In genomic region chr1:176566004-176566975, GRCh38 we compare ENCODE assay signal across 31 cellular contexts.
DNase-seq lines count a peak whose midpoint lies in the region; ATAC-seq and TF ChIP-seq lines count a peak whose summit lies in the region.
"Had no signal": no experiment of that assay in that cellular context is flagged by ENCODE, and none has a peak within 500 bp of the region (broad histone marks: within the 10 kb centered on the region; RNA-seq: fewer than 3 reads in every experiment).

No MANE protein-coding gene starts in this region.

- intact Hi-C loops in CD4-positive, alpha-beta memory T cell (cut with micrococcal nuclease), result no loop called here

- H3K36me3 Mint-ChIP-seq in CD4-positive, alpha-beta memory T cell, result no peaks in the 10 kb centered on the region
- H3K36me3 Mint-ChIP-seq: activated CD8-positive, alpha-beta memory T cell treated with anti-CD3 and anti-CD28 coated beads, Interleukin-2, amount 10 ng/mL, durations not matched to agents 7 days and 5 days; natural killer cell had no signal

- H3K4me3 Mint-ChIP-seq in CD4-positive, alpha-beta memory T cell, result no peak overlapping the region
- H3K4me3 Mint-ChIP-seq: activated CD4-positive, alpha-beta T cell treated with anti-CD3 and anti-CD28 coated beads, Interleukin-2, amount 10 ng/mL, durations not matched to agents 7 days and 5 days; activated CD8-positive, alpha-beta memory T cell treated with anti-CD3 and anti-CD28 coated beads, Interleukin-2, amount 10 ng/mL, durations not matched to agents 7 days and 5 days; activated T-cell treated with anti-CD3 and anti-CD28 coated beads, Interleukin-2, amount 50 U/mL, for 72 hours; H9; natural killer cell; stimulated activated naive CD8-positive, alpha-beta T cell treated with anti-CD3 and anti-CD28 coated beads, Interleukin-15, amount 100 ng/mL, for 72 hours; T-helper 2 cell treated with Interferon-gamma antibody and Interleukin-4, amounts not matched to agents 5 μg/mL and 100 μg/mL, for 36 hours had no signal

- no peak for TF ChIP-seq CTCF in fibroblast of mammary gland (conservative IDR thresholded peaks at IDR 0.05; ENCODE audit: control insufficient read depth, insufficient read depth, low read depth, low read length)

- no peaks in the 10 kb centered on the region for H3K4me1 ChIP-seq in CD4-positive, alpha-beta memory T cell (ENCODE audit: insufficient read depth, low read length)

- peaks cover 0 to 5% (median 0%) of the 10 kb centered on the region in 8 donors for H3K9me3 Mint-ChIP-seq in CD4-positive, alpha-beta memory T cell
- H3K9me3 Mint-ChIP-seq: activated CD4-positive, alpha-beta T cell treated with anti-CD3 and anti-CD28 coated beads, Interleukin-2, amount 10 ng/mL, durations not matched to agents 7 days and 5 days; activated T-cell treated with anti-CD3 and anti-CD28 coated beads, Interleukin-2, amount 50 U/mL, for 72 hours; H9; T-helper 2 cell treated with Interferon-gamma antibody and Interleukin-4, amounts not matched to agents 5 μg/mL and 100 μg/mL, for 36 hours had no signal

- no peaks in the 10 kb centered on the region for H3K27me3 ChIP-seq in MG63
- no peaks in the 10 kb centered on the region for H3K27me3 ChIP-seq in CD4-positive, alpha-beta memory T cell (ENCODE audit: insufficient read depth, low read length)
- H3K27me3 ChIP-seq: left lung, upper lobe of left lung had no signal

- CTCF ChIA-PET in CD4-positive, alpha-beta memory T cell (lab: Charles Lee; ENCODE audit: partially characterized antibody), result no interaction called here

- H3K36me3 ChIP-seq in MG63, result no peaks in the 10 kb centered on the region
- no peaks in the 10 kb centered on the region for H3K36me3 ChIP-seq in CD4-positive, alpha-beta memory T cell (ENCODE audit: insufficient read depth, low read length)
- H3K36me3 ChIP-seq: left lung, upper lobe of left lung had no signal

- H3K4me3 ChIP-seq in MG63, result no peak overlapping the region
- no peak overlapping the region for H3K4me3 ChIP-seq in fibroblast of mammary gland (ENCODE audit: control insufficient read depth, low read depth, low read length)
- H3K4me3 ChIP-seq in CD4-positive, alpha-beta memory T cell (ENCODE audit: low read length in 2 of 2), result no peak overlapping the region
- H3K4me3 ChIP-seq: left lung, upper lobe of left lung had no signal

- no peaks in the 10 kb centered on the region for H3K9me3 ChIP-seq in MG63
- no peaks in the 10 kb centered on the region for H3K9me3 ChIP-seq in CD4-positive, alpha-beta memory T cell (ENCODE audit: control insufficient read depth in 1 of 2, low read length in 2 of 2)
- H3K9me3 ChIP-seq: left lung, upper lobe of left lung had no signal

- DNase-seq in AG08395 (ENCODE audit: low spot score), result peak; percentile 46
- peak; percentile 75 for DNase-seq in MG63
- peak; percentile 77 for DNase-seq in fibroblast of mammary gland (ENCODE audit: low read depth)
- DNase-seq in renal cortical epithelial cell (ENCODE audit: low read depth), result peak; percentile 58
- DNase-seq in NCI-H2227 (lab: John Stamatoyannopoulos, UW; ENCODE audit: unreplicated experiment), result no peak
- DNase-seq in CD4-positive, alpha-beta memory T cell, result no peak
- DNase-seq: activated CD4-positive, alpha-beta T cell treated with anti-CD3 and anti-CD28 coated beads, Interleukin-2, amount 10 ng/mL, durations not matched to agents 7 days and 5 days; activated CD8-positive, alpha-beta memory T cell treated with anti-CD3 and anti-CD28 coated beads, Interleukin-2, amount 10 ng/mL, durations not matched to agents 7 days and 5 days; activated naive CD4-positive, alpha-beta T cell treated with Interleukin-2 at 50 U/mL for 16 hours; activated T-cell treated with anti-CD3 and anti-CD28 coated beads, Interleukin-2, amount 50 U/mL, for 72 hours; C1 segment of cervical spinal cord; Calu3; central memory CD4-positive, alpha-beta T cell; dermis blood vessel endothelial cell; H9; Kasumi-1; midbrain; natural killer cell; NCI-H187; NCI-H2171 treated with DMSO at 0.1 percent for 48 hours; stimulated activated CD4-positive, alpha-beta T cell treated with anti-CD3 and anti-CD28 coated beads, Interleukin-15, amount 100 ng/mL, for 24 hours; stimulated activated naive CD8-positive, alpha-beta T cell treated with anti-CD3 and anti-CD28 coated beads, Interleukin-15, amount 100 ng/mL, for 72 hours; upper lobe of left lung had no signal

- POLR2A ChIA-PET in CD4-positive, alpha-beta memory T cell (lab: Charles Lee; ENCODE audit: partially characterized antibody), result no interaction called here

- H3K27ac Mint-ChIP-seq in CD4-positive, alpha-beta memory T cell, result no peak overlapping the region
- H3K27ac Mint-ChIP-seq: activated CD4-positive, alpha-beta T cell treated with anti-CD3 and anti-CD28 coated beads, Interleukin-2, amount 10 ng/mL, durations not matched to agents 7 days and 5 days; activated CD8-positive, alpha-beta memory T cell treated with anti-CD3 and anti-CD28 coated beads, Interleukin-2, amount 10 ng/mL, durations not matched to agents 7 days and 5 days; activated T-cell treated with anti-CD3 and anti-CD28 coated beads, Interleukin-2, amount 50 U/mL, for 72 hours; H9; natural killer cell; stimulated activated naive CD8-positive, alpha-beta T cell treated with anti-CD3 and anti-CD28 coated beads, Interleukin-15, amount 100 ng/mL, for 72 hours; T-helper 2 cell treated with Interferon-gamma antibody and Interleukin-4, amounts not matched to agents 5 μg/mL and 100 μg/mL, for 36 hours had no signal

- ATAC-seq in GM19328 (IDR thresholded peaks at IDR 0.05; ENCODE audit: unreplicated experiment) (no peak), HG03175 (IDR thresholded peaks at IDR 0.05; ENCODE audit: unreplicated experiment) (no peak)
- ATAC-seq: activated CD8-positive, alpha-beta memory T cell treated with anti-CD3 and anti-CD28 coated beads, Interleukin-2, amount 10 ng/mL, durations not matched to agents 7 days and 5 days; activated T-cell treated with anti-CD3 and anti-CD28 coated beads, Interleukin-2, amount 50 U/mL, for 72 hours; HepG2; natural killer cell; stimulated activated naive CD8-positive, alpha-beta T cell treated with anti-CD3 and anti-CD28 coated beads, Interleukin-15, amount 100 ng/mL, for 72 hours had no signal

- no peak overlapping the region for H3K27ac ChIP-seq in CD4-positive, alpha-beta memory T cell (ENCODE audit: low read depth, low read length)
- H3K27ac ChIP-seq: HL-60, RWPE1, upper lobe of left lung, VCaP had no signal

- H3K4me1 Mint-ChIP-seq in CD4-positive, alpha-beta memory T cell, result no peaks in the 10 kb centered on the region
- H3K4me1 Mint-ChIP-seq: activated CD4-positive, alpha-beta T cell treated with anti-CD3 and anti-CD28 coated beads, Interleukin-2, amount 10 ng/mL, durations not matched to agents 7 days and 5 days; activated CD8-positive, alpha-beta memory T cell treated with anti-CD3 and anti-CD28 coated beads, Interleukin-2, amount 10 ng/mL, durations not matched to agents 7 days and 5 days; H9; natural killer cell; stimulated activated naive CD8-positive, alpha-beta T cell treated with anti-CD3 and anti-CD28 coated beads, Interleukin-15, amount 100 ng/mL, for 72 hours had no signal

- H3K27me3 Mint-ChIP-seq in CD4-positive, alpha-beta memory T cell, result peaks cover 2 to 4% of the 10 kb centered on the region in 2 donors
- H3K27me3 Mint-ChIP-seq: activated CD4-positive, alpha-beta T cell treated with anti-CD3 and anti-CD28 coated beads, Interleukin-2, amount 10 ng/mL, durations not matched to agents 7 days and 5 days; activated CD8-positive, alpha-beta memory T cell treated with anti-CD3 and anti-CD28 coated beads, Interleukin-2, amount 10 ng/mL, durations not matched to agents 7 days and 5 days; stimulated activated naive CD8-positive, alpha-beta T cell treated with anti-CD3 and anti-CD28 coated beads, Interleukin-15, amount 100 ng/mL, for 72 hours had no signal

Comparison
In these comparisons a context has a peak if more than half of its experiments do, and no peak if none do; other contexts are left out.
1. DNase-seq: peak in AG08395 (single experiment), MG63 (single experiment), fibroblast of mammary gland (single experiment) and renal cortical epithelial cell (single experiment); none in NCI-H2227 (single experiment) and CD4-positive, alpha-beta memory T cell (0 of 5).